In genomic region chr12:52907092-52907810, GRCh38 we compare ENCODE assay signal across 1 cellular context.
TF ChIP-seq lines count a peak whose summit lies in the region.

No MANE protein-coding gene starts in this region.

TF ChIP-seq in HepG2, 621 proteins besides CTCF, POLR2A, EP300 and RAD21 (continued from another document):
- peak; percentile 80 for TF ChIP-seq ELF3 (CRISPR knock-in tag; IDR thresholded peaks at IDR 0.05)
- TF ChIP-seq ZNF747 (CRISPR knock-in tag; IDR thresholded peaks at IDR 0.05; ENCODE audit: borderline replicate concordance) = no peak
- TF ChIP-seq NR2F6 (IDR thresholded peaks at IDR 0.05) = no peak
- TF ChIP-seq NR2F6 (CRISPR knock-in tag; IDR thresholded peaks at IDR 0.05) = peak; percentile 14; the same call in 1 of the 2 replicates
- TF ChIP-seq NCOR1 (IDR thresholded peaks at IDR 0.05; ENCODE audit: borderline replicate concordance, low read length) = no peak
- TF ChIP-seq SAFB2 (CRISPR knock-in tag; IDR thresholded peaks at IDR 0.05; ENCODE audit: borderline replicate concordance, low read depth) = no peak
- TF ChIP-seq POLR2AphosphoS5 (IDR thresholded peaks at IDR 0.05; ENCODE audit: low read depth, low read length) = 0 out of 2 replicates have a peak, but pooled peaks have one; percentile 25
- TF ChIP-seq POLR2AphosphoS2 (IDR thresholded peaks at IDR 0.05; ENCODE audit: low read depth, low read length) = no peak
- TF ChIP-seq ZNF563 (CRISPR knock-in tag; IDR thresholded peaks at IDR 0.05) = 0 out of 2 replicates have a peak, but pooled peaks have one; percentile 35
- 0 out of 2 replicates have a peak, but pooled peaks have one; percentile 29 for TF ChIP-seq TRAFD1 (CRISPR knock-in tag; IDR thresholded peaks at IDR 0.05; ENCODE audit: borderline replicate concordance)
- 0 out of 2 replicates have a peak, but pooled peaks have one; percentile 16 for TF ChIP-seq ZNF644 (CRISPR knock-in tag; IDR thresholded peaks at IDR 0.05; ENCODE audit: low read depth)
- TF ChIP-seq ZNF557 (CRISPR knock-in tag; IDR thresholded peaks at IDR 0.05) = no peak
- no peak for TF ChIP-seq MAFF (IDR thresholded peaks at IDR 0.05; ENCODE audit: low read depth, low read length)
- no peak for TF ChIP-seq HOXA5 (CRISPR knock-in tag; IDR thresholded peaks at IDR 0.05)
- 0 out of 2 replicates have a peak, but pooled peaks have one; percentile 41 for TF ChIP-seq TARDBP (CRISPR knock-in tag; IDR thresholded peaks at IDR 0.05)
- no peak for TF ChIP-seq THAP7 (CRISPR knock-in tag; IDR thresholded peaks at IDR 0.05)
- peak; percentile 85 for TF ChIP-seq PATZ1 (CRISPR knock-in tag; IDR thresholded peaks at IDR 0.05)
- TF ChIP-seq THRA (CRISPR knock-in tag; IDR thresholded peaks at IDR 0.05; ENCODE audit: borderline replicate concordance) = 0 out of 2 replicates have a peak, but pooled peaks have one; percentile 15
- TF ChIP-seq ZFP62 (CRISPR knock-in tag; IDR thresholded peaks at IDR 0.05) = no peak
- no peak for TF ChIP-seq ZFP90 (CRISPR knock-in tag; IDR thresholded peaks at IDR 0.05; ENCODE audit: borderline replicate concordance)
- peak; percentile 26; the same call in 1 of the 2 replicates for TF ChIP-seq TAF1 (CRISPR knock-in tag; IDR thresholded peaks at IDR 0.05)
- TF ChIP-seq SP5 (CRISPR knock-in tag; IDR thresholded peaks at IDR 0.05; ENCODE audit: borderline replicate concordance, low read depth) = 0 out of 2 replicates have a peak, but pooled peaks have one; percentile 14
- TF ChIP-seq HMG20A (CRISPR knock-in tag; IDR thresholded peaks at IDR 0.05; ENCODE audit: borderline replicate concordance) = no peak
- TF ChIP-seq ZNF101 (CRISPR knock-in tag; IDR thresholded peaks at IDR 0.05; ENCODE audit: borderline replicate concordance, low read depth) = no peak
- 0 out of 2 replicates have a peak, but pooled peaks have one; percentile 20 for TF ChIP-seq PITX1 (CRISPR knock-in tag; IDR thresholded peaks at IDR 0.05)
- TF ChIP-seq ZNF619 (CRISPR knock-in tag; IDR thresholded peaks at IDR 0.05) = 0 out of 2 replicates have a peak, but pooled peaks have one; percentile 46
- no peak for TF ChIP-seq PCBP1 (IDR thresholded peaks at IDR 0.05; ENCODE audit: borderline replicate concordance, low read depth, low read length)
- peak; percentile 57; the same call in 1 of the 2 replicates for TF ChIP-seq ZNF709 (CRISPR knock-in tag; IDR thresholded peaks at IDR 0.05)
- no peak for TF ChIP-seq JUNB (CRISPR knock-in tag; IDR thresholded peaks at IDR 0.05; ENCODE audit: borderline replicate concordance)
- no peak for TF ChIP-seq KAT7 (CRISPR knock-in tag; IDR thresholded peaks at IDR 0.05; ENCODE audit: borderline replicate concordance)
- 0 out of 2 replicates have a peak, but pooled peaks have one; percentile 8 for TF ChIP-seq HIVEP1 (CRISPR knock-in tag; IDR thresholded peaks at IDR 0.05)
- no peak for TF ChIP-seq ZNF678 (CRISPR knock-in tag; IDR thresholded peaks at IDR 0.05)
- TF ChIP-seq GZF1 (CRISPR knock-in tag; IDR thresholded peaks at IDR 0.05) = 0 out of 2 replicates have a peak, but pooled peaks have one; percentile 39
- peak; percentile 56; the same call in 1 of the 2 replicates for TF ChIP-seq HES4 (CRISPR knock-in tag; IDR thresholded peaks at IDR 0.05; ENCODE audit: borderline replicate concordance)
- TF ChIP-seq ATF7-NPFF (CRISPR knock-in tag; IDR thresholded peaks at IDR 0.05; ENCODE audit: low read depth) = no peak
- TF ChIP-seq GATAD2A (CRISPR knock-in tag; IDR thresholded peaks at IDR 0.05) = 0 out of 2 replicates have a peak, but pooled peaks have one; percentile 9
- TF ChIP-seq ZFP36L1 (CRISPR knock-in tag; IDR thresholded peaks at IDR 0.05) = no peak
- TF ChIP-seq MTERF4 (CRISPR knock-in tag; IDR thresholded peaks at IDR 0.05) = peak; percentile 63; the same call in 1 of the 2 replicates
- TF ChIP-seq ZNF710 (CRISPR knock-in tag; IDR thresholded peaks at IDR 0.05; ENCODE audit: borderline replicate concordance) = no peak
- TF ChIP-seq ZNF746 (CRISPR knock-in tag; IDR thresholded peaks at IDR 0.05) = peak; percentile 84
- no peak for TF ChIP-seq SOX6 (IDR thresholded peaks at IDR 0.05)
- 0 out of 2 replicates have a peak, but pooled peaks have one; percentile 23 for TF ChIP-seq SOX6 (CRISPR knock-in tag; IDR thresholded peaks at IDR 0.05)
- TF ChIP-seq CCAR2 (optimal IDR thresholded peaks at IDR 0.05; ENCODE audit: low read depth, low read length) = no peak
- TF ChIP-seq MXD1 (CRISPR knock-in tag; IDR thresholded peaks at IDR 0.05) = no peak
- no peak for TF ChIP-seq ZNF580 (CRISPR knock-in tag; IDR thresholded peaks at IDR 0.05; ENCODE audit: borderline replicate concordance, low read depth)
- TF ChIP-seq POLR2G (IDR thresholded peaks at IDR 0.05; ENCODE audit: low read depth, low read length) = peak; percentile 27; the same call in 1 of the 2 replicates
- peak; percentile 73; the same call in 1 of the 2 replicates for TF ChIP-seq ETV5 (CRISPR knock-in tag; IDR thresholded peaks at IDR 0.05; ENCODE audit: borderline replicate concordance)
- peak; percentile 43; the same call in 1 of the 2 replicates for TF ChIP-seq ZNF777 (CRISPR knock-in tag; IDR thresholded peaks at IDR 0.05)
- peak; percentile 58; the same call in 1 of the 2 replicates for TF ChIP-seq ZBTB20 (CRISPR knock-in tag; IDR thresholded peaks at IDR 0.05; ENCODE audit: borderline replicate concordance, low read depth)
